Comparison of ENCODE assay signal across 8 cellular contexts in the genomic region with DNA sequence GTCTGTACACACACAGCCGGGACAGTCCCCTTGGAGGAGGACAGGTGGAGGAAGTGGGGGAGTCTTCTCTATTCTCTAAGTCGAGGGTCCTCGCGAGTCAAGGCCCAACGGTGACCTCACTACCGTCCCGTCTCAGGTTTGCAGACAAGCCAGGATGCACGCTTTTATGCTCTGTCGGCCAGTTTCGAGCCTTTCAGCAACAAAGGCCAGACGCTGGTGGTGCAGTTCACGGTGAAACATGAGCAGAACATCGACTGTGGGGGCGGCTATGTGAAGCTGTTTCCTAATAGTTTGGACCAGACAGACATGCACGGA. TPM values are rescaled to one million over a fixed set of nuclear protein-coding genes. Genes with fewer than 3 reads are reported as not detected.
DNase-seq lines count a peak whose midpoint lies in the region; ATAC-seq and TF ChIP-seq lines count a peak whose summit lies in the region.

No MANE protein-coding gene starts in this region.

- CTCF ChIA-PET in activated CD4-positive, alpha-beta T cell treated with anti-CD3 and anti-CD28 coated beads, Interleukin-2, amount 10 ng/mL, durations not matched to agents 7 days and 5 days (lab: Charles Lee): no interaction called here

- H3K9me3 ChIP-seq in HAP-1: no peaks in the 10 kb centered on the region
- no peaks in the 10 kb centered on the region for H3K9me3 ChIP-seq in esophagus (ENCODE audit: control insufficient read depth in 2 of 2, insufficient read depth in 1 of 2, low read depth in 1 of 2, low read length in 1 of 2)

- POLR2A ChIA-PET in activated CD4-positive, alpha-beta T cell treated with anti-CD3 and anti-CD28 coated beads, Interleukin-2, amount 10 ng/mL, durations not matched to agents 7 days and 5 days (lab: Charles Lee): no interaction called here

- DNase-seq in HAP-1 (ENCODE audit: low spot score in 2 of 2) (peak in 1 of 2 experiments; percentile 47), nephron progenitor cell (no peak), NCI-H2081 (lab: John Stamatoyannopoulos, UW) (no peak), mucosa of gallbladder (ENCODE audit: low spot score) (no peak), COLO829 (ENCODE audit: low spot score) (no peak)
- peak; percentile 36 for DNase-seq in activated CD4-positive, alpha-beta T cell treated with anti-CD3 and anti-CD28 coated beads, Interleukin-2, amount 10 ng/mL, durations not matched to agents 7 days and 5 days

- H3K4me3 Mint-ChIP-seq in activated CD4-positive, alpha-beta T cell treated with anti-CD3 and anti-CD28 coated beads, Interleukin-2, amount 10 ng/mL, durations not matched to agents 7 days and 5 days: peak overlapping the region; percentile 100
- H3K4me3 Mint-ChIP-seq in nephron progenitor cell: peak overlapping the region; percentile 100

- in situ Hi-C loops in HAP-1 (cut with MboI; ENCODE audit: low sequenced_read_pairs): no loop called here

- ATAC-seq in HG03354 (IDR thresholded peaks at IDR 0.05; ENCODE audit: poor library complexity, severe bottlenecking, unreplicated experiment): no peak

- H3K27ac Mint-ChIP-seq in activated CD4-positive, alpha-beta T cell treated with anti-CD3 and anti-CD28 coated beads, Interleukin-2, amount 10 ng/mL, durations not matched to agents 7 days and 5 days: peak overlapping the region; percentile 96
- peak overlapping the region; percentile 98 for H3K27ac Mint-ChIP-seq in nephron progenitor cell

- peaks cover 47% of the 10 kb centered on the region for H3K36me3 Mint-ChIP-seq in activated CD4-positive, alpha-beta T cell treated with anti-CD3 and anti-CD28 coated beads, Interleukin-2, amount 10 ng/mL, durations not matched to agents 7 days and 5 days (ENCODE audit: low read depth)
- H3K36me3 Mint-ChIP-seq in nephron progenitor cell (ENCODE audit: low read depth): peaks cover 58% of the 10 kb centered on the region

- H3K36me3 ChIP-seq in HAP-1 (replicated peaks) (peaks cover 56% of the 10 kb centered on the region), esophagus (ENCODE audit: control insufficient read depth in 2 of 2, insufficient read depth in 2 of 2, low read length in 1 of 2) (peaks cover 10 to 30% of the 10 kb centered on the region in 2 donors)

- no peak for TF ChIP-seq CTCF in nephron progenitor cell (IDR thresholded peaks at IDR 0.05)

- H3K27ac ChIP-seq in esophagus (ENCODE audit: low read depth in 2 of 2, low read length in 1 of 2): peak overlapping the region; percentile 90 to 97

- no peaks in the 10 kb centered on the region for H3K27me3 Mint-ChIP-seq in activated CD4-positive, alpha-beta T cell treated with anti-CD3 and anti-CD28 coated beads, Interleukin-2, amount 10 ng/mL, durations not matched to agents 7 days and 5 days
- H3K27me3 Mint-ChIP-seq in nephron progenitor cell (ENCODE audit: low read depth, poor library complexity): no peaks in the 10 kb centered on the region

- H3K9me3 Mint-ChIP-seq in activated CD4-positive, alpha-beta T cell treated with anti-CD3 and anti-CD28 coated beads, Interleukin-2, amount 10 ng/mL, durations not matched to agents 7 days and 5 days: no peaks in the 10 kb centered on the region
- no peaks in the 10 kb centered on the region for H3K9me3 Mint-ChIP-seq in nephron progenitor cell

- peaks cover 61% of the 10 kb centered on the region for H3K4me1 Mint-ChIP-seq in activated CD4-positive, alpha-beta T cell treated with anti-CD3 and anti-CD28 coated beads, Interleukin-2, amount 10 ng/mL, durations not matched to agents 7 days and 5 days
- peaks cover 59% of the 10 kb centered on the region for H3K4me1 Mint-ChIP-seq in nephron progenitor cell

- H3K4me1 ChIP-seq in HAP-1 (peaks cover 25% of the 10 kb centered on the region), esophagus (ENCODE audit: control insufficient read depth in 2 of 2, insufficient read depth in 2 of 2, low read length in 1 of 2) (peaks cover 3 to 13% of the 10 kb centered on the region in 2 donors)

- H3K27me3 ChIP-seq in HAP-1 (ENCODE audit: low read depth): no peaks in the 10 kb centered on the region
- H3K27me3 ChIP-seq in esophagus (ENCODE audit: control insufficient read depth in 1 of 2, insufficient read depth in 2 of 2, low read length in 2 of 2): no peaks in the 10 kb centered on the region

- H3K4me3 ChIP-seq in HAP-1 (peak overlapping the region; percentile 100), esophagus (ENCODE audit: low read depth in 1 of 2, low read length in 2 of 2) (peak overlapping the region; percentile 88 to 99)

- WGBS in esophagus, 2 donors: 0 to 1% methylated on average over 15 of the region's 15 CpGs

RNA-seq across cellular contexts. Expression of gene CALR, which starts 0.8 kb away (rescaled TPM):
- total RNA-seq in activated CD4-positive, alpha-beta T cell treated with anti-CD3 and anti-CD28 coated beads, Interleukin-2, amount 10 ng/mL, durations not matched to agents 7 days and 5 days: 100 to 1,000 TPM; 726 to 779 TPM
- 100 to 1,000 TPM; 173 to 361 TPM for polyA plus RNA-seq in esophagus
- 1,099 TPM for total RNA-seq in mucosa of gallbladder

RNA-seq across cellular contexts. Expression of gene FARSA, which starts 5.7 kb away (rescaled TPM):
- total RNA-seq in activated CD4-positive, alpha-beta T cell treated with anti-CD3 and anti-CD28 coated beads, Interleukin-2, amount 10 ng/mL, durations not matched to agents 7 days and 5 days: 10 to 100 TPM; 85.7 to 90.6 TPM
- 10 to 100 TPM; 29.1 to 49.3 TPM for polyA plus RNA-seq in esophagus
- 54.0 TPM for total RNA-seq in mucosa of gallbladder

RNA-seq across cellular contexts. Expression of gene RAD23A, which starts 6.4 kb away (rescaled TPM):
- 100 to 1,000 TPM; 120 to 131 TPM for total RNA-seq in activated CD4-positive, alpha-beta T cell treated with anti-CD3 and anti-CD28 coated beads, Interleukin-2, amount 10 ng/mL, durations not matched to agents 7 days and 5 days
- polyA plus RNA-seq in esophagus: 10 to 100 TPM; 73.9 to 81.0 TPM
- total RNA-seq in mucosa of gallbladder: 83.0 TPM

RNA-seq across cellular contexts. Expression of gene GADD45GIP1, which starts 17.8 kb away (rescaled TPM):
- 10 to 100 TPM; 14.9 to 16.5 TPM for total RNA-seq in activated CD4-positive, alpha-beta T cell treated with anti-CD3 and anti-CD28 coated beads, Interleukin-2, amount 10 ng/mL, durations not matched to agents 7 days and 5 days
- 10 to 100 TPM; 53.7 to 57.0 TPM for polyA plus RNA-seq in esophagus
- 17.6 TPM for total RNA-seq in mucosa of gallbladder

RNA-seq across cellular contexts. Expression of gene SYCE2, which starts 20.2 kb away (rescaled TPM):
- total RNA-seq in activated CD4-positive, alpha-beta T cell treated with anti-CD3 and anti-CD28 coated beads, Interleukin-2, amount 10 ng/mL, durations not matched to agents 7 days and 5 days: 1 to 10 TPM; 3.2 to 4.5 TPM
- under 1 TPM; 0.20 to 0.59 TPM for polyA plus RNA-seq in esophagus
- not detected for total RNA-seq in mucosa of gallbladder
